21 cellular contexts compared by ENCODE assay signal in the genomic region with DNA sequence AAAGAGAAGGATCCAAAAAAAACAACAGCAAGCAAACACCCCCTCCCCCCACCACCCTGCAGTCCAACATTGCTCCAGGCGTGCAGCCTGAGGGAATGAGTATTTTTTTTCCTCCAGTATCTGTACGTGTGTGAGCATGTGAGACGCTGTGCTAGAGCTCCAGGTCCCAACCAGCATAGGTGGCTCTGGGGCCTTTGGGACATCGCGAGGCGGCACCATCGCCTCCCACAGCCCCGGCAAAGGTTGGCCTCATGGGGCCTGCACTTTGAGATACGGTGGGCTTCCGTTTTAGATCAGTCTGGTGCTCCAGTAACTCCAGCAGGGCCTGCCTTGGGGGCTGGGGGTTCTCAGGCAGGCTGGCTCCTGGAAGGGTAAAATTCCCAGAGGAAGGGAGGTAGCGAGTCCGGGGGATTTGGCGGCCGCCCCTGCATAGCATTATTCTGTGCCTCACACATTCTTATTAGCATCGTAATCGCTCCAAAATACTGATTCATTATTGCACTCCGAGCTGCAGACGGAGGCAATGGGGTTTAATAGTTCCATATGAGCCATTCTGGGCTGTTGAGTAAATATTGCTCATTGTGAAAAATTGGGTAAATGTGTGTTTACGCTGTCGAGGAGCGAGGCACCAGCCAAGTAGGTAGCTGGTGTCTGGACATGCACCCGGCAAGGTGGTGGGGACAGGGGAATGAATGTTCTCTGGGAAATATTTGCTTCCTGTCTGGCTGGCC. TPM values are rescaled to one million over a fixed set of nuclear protein-coding genes. Genes with fewer than 3 reads are reported as not detected.
A peak's percentile ranks its signal among the peaks of the same experiment; 100 is the strongest.
DNase-seq lines count a peak whose midpoint lies in the region; ATAC-seq and TF ChIP-seq lines count a peak whose summit lies in the region.
"Had no signal": no experiment of that assay in that cellular context is flagged by ENCODE, and none has a peak within 500 bp of the region (broad histone marks: within the 10 kb centered on the region; RNA-seq: fewer than 3 reads in every experiment).

No MANE protein-coding gene starts in this region.

- H3K27ac ChIP-seq in Panc1 (ENCODE audit: low read length) (no peak overlapping the region), prostate gland (peak overlapping the region; percentile 51 to 94)
- H3K27ac ChIP-seq: KMS-11, thyroid gland had no signal

- in situ Hi-C loops in Panc1 (cut with HindIII; ENCODE audit: low pct_unique_long_range_greater_than_20kb, low sequenced_read_pairs), result no loop called here

- H3K27me3 ChIP-seq in Panc1 (ENCODE audit: control insufficient read depth, insufficient read depth, low read length) (no peaks in the 10 kb centered on the region), prostate gland (replicated peaks; ENCODE audit: insufficient read depth) (no peaks in the 10 kb centered on the region)
- H3K27me3 ChIP-seq: thyroid gland had no signal

- H3K4me1 ChIP-seq in Panc1 (ENCODE audit: control insufficient read depth, insufficient read depth, low read length), result no peaks in the 10 kb centered on the region; the same call in 1 of the 2 replicates
- H3K4me1 ChIP-seq in prostate gland (replicated peaks), result peaks cover 15% of the 10 kb centered on the region
- H3K4me1 ChIP-seq: thyroid gland had no signal

- no peaks in the 10 kb centered on the region for H3K36me3 ChIP-seq in Panc1 (ENCODE audit: control insufficient read depth, insufficient read depth, low read length)
- no peaks in the 10 kb centered on the region for H3K36me3 ChIP-seq in prostate gland
- H3K36me3 ChIP-seq: thyroid gland had no signal

- intact Hi-C loops in Panc1 (cut with micrococcal nuclease; ENCODE audit: unreplicated experiment), result no loop called here
- intact Hi-C loops in prostate gland (cut with DNase I), result no loop called here

- DNase-seq in ELR (ENCODE audit: low read depth) (peak; percentile 4), Panc1 (ENCODE audit: low read depth, low spot score) (no peak), cardiac fibroblast (ENCODE audit: low read depth in 2 of 2) (peak; percentile 4 to 53), prostate gland (ENCODE audit: low spot score) (peak; percentile 76), NCI-H1417 (lab: John Stamatoyannopoulos, UW) (no peak)
- DNase-seq in activated naive CD4-positive, alpha-beta T cell treated with anti-CD3 and anti-CD28 coated beads, Interleukin-2, amount 50 U/mL, for 16 hours, result no peak
- DNase-seq: activated CD4-positive, alpha-beta T cell treated with anti-CD3 and anti-CD28 coated beads for 4 hours; immature natural killer cell; mucosa of descending colon; NCI-H1092; NCI-H2081; NCI-H510A; SHP77; stimulated activated CD4-positive, alpha-beta T cell treated with anti-CD3 and anti-CD28 coated beads, Interleukin-1b, Interleukin-23, amount 100 ng/mL, for 48 hours; stimulated activated naive B cell treated with anti-CD40 and anti-IgM and Interleukin-4, amounts not matched to agents 10 μg/mL and 1 μg/mL and 100 μg/mL, for 72 hours; thyroid gland had no signal

- TF ChIP-seq CTCF in Panc1 (IDR thresholded peaks at IDR 0.05) (no peak), cardiac fibroblast (IDR thresholded peaks at IDR 0.05; ENCODE audit: low read depth, low read length) (no peak), prostate gland (IDR thresholded peaks at IDR 0.05) (no peak)

- 46% methylated on average over 22 of the region's 22 CpGs for WGBS in prostate gland

- CTCF ChIA-PET in Panc1 (lab: Charles Lee), result no interaction called here

- TF ChIP-seq POLR2A in prostate gland (IDR thresholded peaks at IDR 0.05), result no peak

- ATAC-seq in Panc1 (peak; percentile 61), GM18511 (IDR thresholded peaks at IDR 0.05; ENCODE audit: unreplicated experiment) (no peak)
- ATAC-seq: activated naive CD4-positive, alpha-beta T cell treated with anti-CD3 and anti-CD28 coated beads, Interleukin-2, amount 50 U/mL, for 72 hours; mucosa of descending colon; stimulated activated naive B cell treated with anti-CD40 and anti-IgM and Interleukin-4, amounts not matched to agents 10 μg/mL and 1 μg/mL and 100 μg/mL, for 72 hours had no signal

- POLR2A ChIA-PET in Panc1 (lab: Charles Lee), result no interaction called here

- no TSS peak for BruUV-seq in Panc1 (replicated peaks; lab: Mats Ljungman, UMichigan)

- no peaks in the 10 kb centered on the region for H3K9me3 ChIP-seq in Panc1 (ENCODE audit: control insufficient read depth, insufficient read depth, low read depth, low read length)
- H3K9me3 ChIP-seq in prostate gland, result no peaks in the 10 kb centered on the region
- H3K9me3 ChIP-seq: mucosa of descending colon, thyroid gland had no signal

- H3K4me3 ChIP-seq in Panc1 (ENCODE audit: low read depth in 2 of 2, low read length in 2 of 2), result no peak overlapping the region
- H3K4me3 ChIP-seq in cardiac fibroblast (replicated peaks in 1 of 2; ENCODE audit: low read depth in 2 of 2, low read length in 2 of 2), result no peak overlapping the region
- H3K4me3 ChIP-seq in prostate gland, result no peak overlapping the region
- H3K4me3 ChIP-seq: mucosa of descending colon, thyroid gland had no signal

RNA-seq across cellular contexts. Expression of gene CUX2, which starts 29.5 kb away (rescaled TPM):
- total RNA-seq in Panc1 (2021; ENCODE audit: unreplicated experiment) (0.69 TPM), prostate gland (10 to 100 TPM; 28.3 to 36.6 TPM)
- 0.51 TPM for polyA plus RNA-seq in Panc1 (2012; ENCODE audit: insufficient read length)
- total RNA-seq: activated T-helper 1 cell treated with anti-CD3 and anti-CD28 coated beads, Interleukin-12 subunit alpha, Interleukin-12 subunit beta, Interleukin-2, Interleukin-4 antibody, amounts not matched to agents 30 ng/mL and 10 ng/mL and 1 ng/mL, durations not matched to agents 14 hours and 24 hours and 36 hours; fibroblast of villous mesenchyme had no signal
- polyA plus RNA-seq: immature natural killer cell had no signal

Comparison
In these comparisons a context has a peak if more than half of its experiments do, and no peak if none do; other contexts are left out.
1. DNase-seq: peak in ELR (single experiment), cardiac fibroblast (2 of 2) and prostate gland (single experiment); none in Panc1 (single experiment), NCI-H1417 (0 of 3) and activated naive CD4-positive, alpha-beta T cell treated with anti-CD3 and anti-CD28 coated beads, Interleukin-2, amount 50 U/mL, for 16 hours (single experiment).
2. RNA of gene CUX2, which starts 29.5 kb away (total RNA-seq): 28.3 to 36.6 TPM in prostate gland; 0.69 TPM in Panc1 (single experiment); every median in the first group is over 10 times any median in the second.